ENCODE assay signal across 12 cellular contexts in the genomic region with DNA sequence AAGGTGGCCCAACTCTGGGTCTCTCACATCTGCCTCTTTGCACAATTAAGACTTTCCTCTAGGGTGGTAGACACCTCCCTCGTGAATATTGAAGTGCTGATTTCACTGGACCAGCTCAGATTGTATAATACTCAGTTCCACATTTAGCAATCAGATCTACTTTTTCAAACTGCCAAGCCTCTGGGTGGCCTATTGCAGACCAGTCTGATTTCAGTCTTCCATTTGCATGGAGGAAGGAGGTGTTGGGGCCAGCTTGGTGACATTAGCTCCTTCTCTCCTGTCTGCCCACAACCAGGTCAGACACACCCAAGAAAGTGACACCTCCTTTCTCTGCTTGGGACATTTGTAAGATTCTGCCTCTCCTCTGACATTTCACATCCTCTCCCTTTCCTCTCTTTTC.
DNase-seq lines count a peak whose midpoint lies in the region; ATAC-seq and TF ChIP-seq lines count a peak whose summit lies in the region.
"Had no signal": no experiment of that assay in that cellular context is flagged by ENCODE, and none has a peak within 500 bp of the region (broad histone marks: within the 10 kb centered on the region; RNA-seq: fewer than 3 reads in every experiment).

No MANE protein-coding gene starts in this region.

- WGBS in trophoblast cell (ENCODE audit: extremely low coverage, insufficient coverage, insufficient read length), result no CpG with 5 or more reads among the region's 1 CpG

- no peak overlapping the region for H3K4ac ChIP-seq in trophoblast cell (ENCODE audit: low read depth, low read length)

- no peak overlapping the region for H3K9ac ChIP-seq in trophoblast cell (ENCODE audit: low read length)
- H3K9ac ChIP-seq: BLaER1 had no signal

- H3K36me3 Mint-ChIP-seq in T-helper 17 cell (ENCODE audit: low read depth), result peaks cover 2% of the 10 kb centered on the region
- H3K36me3 Mint-ChIP-seq: natural killer cell treated with Interleukin-12 subunit alpha and Interleukin-12 subunit beta and Interleukin-15 and Interleukin-18, amount 100 ng/mL, for 72 hours had no signal

- no peak overlapping the region for H2BK5ac ChIP-seq in trophoblast cell (ENCODE audit: low read depth, low read length, poor library complexity)

- H3K27me3 ChIP-seq in trophoblast cell (ENCODE audit: insufficient read depth, low read length), result no peaks in the 10 kb centered on the region
- H3K27me3 ChIP-seq: esophagus muscularis mucosa had no signal

- H3K27me3 Mint-ChIP-seq in T-helper 17 cell, result no peaks in the 10 kb centered on the region
- H3K27me3 Mint-ChIP-seq: natural killer cell treated with Interleukin-12 subunit alpha and Interleukin-12 subunit beta and Interleukin-15 and Interleukin-18, amount 100 ng/mL, for 72 hours had no signal

- no peak overlapping the region for H2AFZ ChIP-seq in trophoblast cell (ENCODE audit: insufficient read depth, low read length, poor library complexity)

- ATAC-seq in GM21367 (IDR thresholded peaks at IDR 0.05; ENCODE audit: unreplicated experiment) (peak; percentile 44), T-helper 17 cell (peak; percentile 59), GM19035 (IDR thresholded peaks at IDR 0.05; ENCODE audit: unreplicated experiment) (no peak)

- peak; percentile 68 for DNase-seq in GM12865 (ENCODE audit: low read depth)
- no peak for DNase-seq in T-helper 17 cell
- no peak for DNase-seq in trophoblast cell
- no peak for DNase-seq in dermis blood vessel endothelial cell
- no peak for DNase-seq in NK-92 (lab: John Stamatoyannopoulos, UW; ENCODE audit: unreplicated experiment)
- DNase-seq: H9; stimulated activated CD4-positive, alpha-beta T cell treated with anti-CD3 and anti-CD28 coated beads, Interleukin-1b, Interleukin-23, amount 100 ng/mL, for 48 hours had no signal

- no peaks in the 10 kb centered on the region for H3K79me1 ChIP-seq in trophoblast cell (ENCODE audit: low read length)

- no peak overlapping the region for H3K23ac ChIP-seq in trophoblast cell (ENCODE audit: low read length)

- no peaks in the 10 kb centered on the region for H3K9me3 ChIP-seq in T-helper 17 cell (ENCODE audit: control insufficient read depth, low read length, poor library complexity, severe bottlenecking)
- H3K9me3 ChIP-seq in trophoblast cell (ENCODE audit: insufficient read depth, low read depth, low read length), result no peaks in the 10 kb centered on the region
- H3K9me3 ChIP-seq: BLaER1, esophagus muscularis mucosa had no signal

- no peak overlapping the region for H3K4me2 ChIP-seq in trophoblast cell (ENCODE audit: low read length)

- peaks cover 5 to 9% of the 10 kb centered on the region in 2 experiments for H3K4me1 ChIP-seq in trophoblast cell (ENCODE audit: control insufficient read depth in 1 of 2, insufficient read depth in 2 of 2, low read length in 2 of 2)
- H3K4me1 ChIP-seq: BLaER1 had no signal

- H2AK5ac ChIP-seq in trophoblast cell (ENCODE audit: low read length), result no peak overlapping the region

- H3K36me3 ChIP-seq in trophoblast cell (ENCODE audit: control insufficient read depth in 1 of 2, insufficient read depth in 2 of 2, low read length in 2 of 2), result no peaks in the 10 kb centered on the region
- H3K36me3 ChIP-seq: BLaER1 had no signal

- no peak overlapping the region for H2BK120ac ChIP-seq in trophoblast cell (ENCODE audit: insufficient read depth, low read length, poor library complexity)

- no peak overlapping the region for H3K4me3 ChIP-seq in GM12865 (ENCODE audit: low read depth, low read length)
- H3K4me3 ChIP-seq in trophoblast cell (ENCODE audit: low read depth, low read length), result peak overlapping the region; percentile 20
- H3K4me3 ChIP-seq: BLaER1, esophagus muscularis mucosa had no signal

- H3K4me1 Mint-ChIP-seq in T-helper 17 cell, result peaks cover 29% of the 10 kb centered on the region

- no peak overlapping the region for H4K91ac ChIP-seq in trophoblast cell (ENCODE audit: low read depth, low read length)

- no peak overlapping the region for H4K8ac ChIP-seq in trophoblast cell (ENCODE audit: low read depth, low read length)

- H3K27ac Mint-ChIP-seq in T-helper 17 cell, result peak overlapping the region; percentile 67
- H3K27ac Mint-ChIP-seq: H9; natural killer cell treated with Interleukin-12 subunit alpha and Interleukin-12 subunit beta and Interleukin-15 and Interleukin-18, amount 100 ng/mL, for 72 hours had no signal

- H3K79me2 ChIP-seq in trophoblast cell (ENCODE audit: control insufficient read depth, insufficient read depth, low read length, poor library complexity), result no peaks in the 10 kb centered on the region

- no peak overlapping the region for H3K14ac ChIP-seq in trophoblast cell (ENCODE audit: low read length)

- peak overlapping the region; percentile 72 for H3K4me3 Mint-ChIP-seq in T-helper 17 cell
- H3K4me3 Mint-ChIP-seq: H9; natural killer cell treated with Interleukin-12 subunit alpha and Interleukin-12 subunit beta and Interleukin-15 and Interleukin-18, amount 100 ng/mL, for 72 hours had no signal

- no peak overlapping the region for H3K27ac ChIP-seq in trophoblast cell (ENCODE audit: low read depth, low read length)
- H3K27ac ChIP-seq: BLaER1, esophagus muscularis mucosa had no signal

- H4K12ac ChIP-seq in trophoblast cell (ENCODE audit: low read depth, low read length), result no peak overlapping the region

- H3K18ac ChIP-seq in trophoblast cell (ENCODE audit: low read length), result no peak overlapping the region

- no peak for TF ChIP-seq CTCF in GM12865 (IDR thresholded peaks at IDR 0.05; ENCODE audit: insufficient read depth, low read depth, low read length, missing control alignments)

- no peak overlapping the region for H2BK12ac ChIP-seq in trophoblast cell (ENCODE audit: low read length)
